In the genomic region with DNA sequence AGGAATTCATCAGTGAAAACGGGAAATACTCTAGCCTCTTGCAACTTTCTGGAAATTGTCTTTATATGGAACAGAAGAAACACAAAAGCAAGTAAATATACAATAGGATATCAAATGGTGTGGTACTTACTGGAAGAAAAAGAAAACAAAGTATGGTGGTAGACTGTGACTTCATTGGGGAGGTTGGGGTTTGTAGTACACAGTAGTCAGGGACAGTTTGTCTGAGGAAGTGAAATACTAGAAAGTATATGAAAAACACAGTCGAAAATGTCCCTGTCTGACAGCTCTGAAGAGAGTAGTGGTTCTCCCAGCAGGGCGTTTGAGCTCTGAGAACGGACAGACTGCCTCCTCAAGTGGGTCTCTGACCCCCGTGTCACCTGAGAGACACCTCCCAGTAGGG, we compare ENCODE assay signal across 1 cellular context.
TF ChIP-seq lines count a peak whose summit lies in the region.

No MANE protein-coding gene starts in this region.

TF ChIP-seq in GM23338, 12 proteins besides CTCF, POLR2A, EP300 and RAD21 (continued from another document):
- TF ChIP-seq, protein P1, sequence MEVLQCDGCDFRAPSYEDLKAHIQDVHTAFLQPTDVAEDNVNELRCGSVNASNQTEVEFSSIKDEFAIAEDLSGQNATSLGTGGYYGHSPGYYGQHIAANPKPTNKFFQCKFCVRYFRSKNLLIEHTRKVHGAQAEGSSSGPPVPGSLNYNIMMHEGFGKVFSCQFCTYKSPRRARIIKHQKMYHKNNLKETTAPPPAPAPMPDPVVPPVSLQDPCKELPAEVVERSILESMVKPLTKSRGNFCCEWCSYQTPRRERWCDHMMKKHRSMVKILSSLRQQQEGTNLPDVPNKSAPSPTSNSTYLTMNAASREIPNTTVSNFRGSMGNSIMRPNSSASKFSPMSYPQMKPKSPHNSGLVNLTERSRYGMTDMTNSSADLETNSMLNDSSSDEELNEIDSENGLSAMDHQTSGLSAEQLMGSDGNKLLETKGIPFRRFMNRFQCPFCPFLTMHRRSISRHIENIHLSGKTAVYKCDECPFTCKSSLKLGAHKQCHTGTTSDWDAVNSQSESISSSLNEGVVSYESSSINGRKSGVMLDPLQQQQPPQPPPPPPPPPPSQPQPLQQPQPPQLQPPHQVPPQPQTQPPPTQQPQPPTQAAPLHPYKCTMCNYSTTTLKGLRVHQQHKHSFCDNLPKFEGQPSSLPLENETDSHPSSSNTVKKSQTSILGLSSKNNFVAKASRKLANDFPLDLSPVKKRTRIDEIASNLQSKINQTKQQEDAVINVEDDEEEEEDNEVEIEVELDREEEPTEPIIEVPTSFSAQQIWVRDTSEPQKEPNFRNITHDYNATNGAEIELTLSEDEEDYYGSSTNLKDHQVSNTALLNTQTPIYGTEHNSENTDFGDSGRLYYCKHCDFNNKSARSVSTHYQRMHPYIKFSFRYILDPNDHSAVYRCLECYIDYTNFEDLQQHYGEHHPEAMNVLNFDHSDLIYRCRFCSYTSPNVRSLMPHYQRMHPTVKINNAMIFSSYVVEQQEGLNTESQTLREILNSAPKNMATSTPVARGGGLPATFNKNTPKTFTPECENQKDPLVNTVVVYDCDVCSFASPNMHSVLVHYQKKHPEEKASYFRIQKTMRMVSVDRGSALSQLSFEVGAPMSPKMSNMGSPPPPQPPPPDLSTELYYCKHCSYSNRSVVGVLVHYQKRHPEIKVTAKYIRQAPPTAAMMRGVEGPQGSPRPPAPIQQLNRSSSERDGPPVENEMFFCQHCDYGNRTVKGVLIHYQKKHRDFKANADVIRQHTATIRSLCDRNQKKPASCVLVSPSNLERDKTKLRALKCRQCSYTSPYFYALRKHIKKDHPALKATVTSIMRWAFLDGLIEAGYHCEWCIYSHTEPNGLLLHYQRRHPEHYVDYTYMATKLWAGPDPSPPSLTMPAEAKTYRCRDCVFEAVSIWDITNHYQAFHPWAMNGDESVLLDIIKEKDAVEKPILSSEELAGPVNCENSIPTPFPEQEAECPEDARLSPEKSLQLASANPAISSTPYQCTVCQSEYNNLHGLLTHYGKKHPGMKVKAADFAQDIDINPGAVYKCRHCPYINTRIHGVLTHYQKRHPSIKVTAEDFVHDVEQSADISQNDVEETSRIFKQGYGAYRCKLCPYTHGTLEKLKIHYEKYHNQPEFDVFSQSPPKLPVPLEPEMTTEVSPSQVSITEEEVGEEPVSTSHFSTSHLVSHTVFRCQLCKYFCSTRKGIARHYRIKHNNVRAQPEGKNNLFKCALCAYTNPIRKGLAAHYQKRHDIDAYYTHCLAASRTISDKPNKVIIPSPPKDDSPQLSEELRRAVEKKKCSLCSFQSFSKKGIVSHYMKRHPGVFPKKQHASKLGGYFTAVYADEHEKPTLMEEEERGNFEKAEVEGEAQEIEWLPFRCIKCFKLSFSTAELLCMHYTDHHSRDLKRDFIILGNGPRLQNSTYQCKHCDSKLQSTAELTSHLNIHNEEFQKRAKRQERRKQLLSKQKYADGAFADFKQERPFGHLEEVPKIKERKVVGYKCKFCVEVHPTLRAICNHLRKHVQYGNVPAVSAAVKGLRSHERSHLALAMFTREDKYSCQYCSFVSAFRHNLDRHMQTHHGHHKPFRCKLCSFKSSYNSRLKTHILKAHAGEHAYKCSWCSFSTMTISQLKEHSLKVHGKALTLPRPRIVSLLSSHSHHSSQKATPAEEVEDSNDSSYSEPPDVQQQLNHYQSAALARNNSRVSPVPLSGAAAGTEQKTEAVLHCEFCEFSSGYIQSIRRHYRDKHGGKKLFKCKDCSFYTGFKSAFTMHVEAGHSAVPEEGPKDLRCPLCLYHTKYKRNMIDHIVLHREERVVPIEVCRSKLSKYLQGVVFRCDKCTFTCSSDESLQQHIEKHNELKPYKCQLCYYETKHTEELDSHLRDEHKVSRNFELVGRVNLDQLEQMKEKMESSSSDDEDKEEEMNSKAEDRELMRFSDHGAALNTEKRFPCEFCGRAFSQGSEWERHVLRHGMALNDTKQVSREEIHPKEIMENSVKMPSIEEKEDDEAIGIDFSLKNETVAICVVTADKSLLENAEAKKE (CRISPR knock-in tag; IDR thresholded peaks at IDR 0.05): no peak
- TF ChIP-seq ZNF331 (CRISPR knock-in tag; IDR thresholded peaks at IDR 0.05; ENCODE audit: low read depth): no peak
- TF ChIP-seq STAT1 (IDR thresholded peaks at IDR 0.05; ENCODE audit: unreplicated experiment): no peak
